Comparison of ENCODE assay signal across 1 cellular context in the genomic region with DNA sequence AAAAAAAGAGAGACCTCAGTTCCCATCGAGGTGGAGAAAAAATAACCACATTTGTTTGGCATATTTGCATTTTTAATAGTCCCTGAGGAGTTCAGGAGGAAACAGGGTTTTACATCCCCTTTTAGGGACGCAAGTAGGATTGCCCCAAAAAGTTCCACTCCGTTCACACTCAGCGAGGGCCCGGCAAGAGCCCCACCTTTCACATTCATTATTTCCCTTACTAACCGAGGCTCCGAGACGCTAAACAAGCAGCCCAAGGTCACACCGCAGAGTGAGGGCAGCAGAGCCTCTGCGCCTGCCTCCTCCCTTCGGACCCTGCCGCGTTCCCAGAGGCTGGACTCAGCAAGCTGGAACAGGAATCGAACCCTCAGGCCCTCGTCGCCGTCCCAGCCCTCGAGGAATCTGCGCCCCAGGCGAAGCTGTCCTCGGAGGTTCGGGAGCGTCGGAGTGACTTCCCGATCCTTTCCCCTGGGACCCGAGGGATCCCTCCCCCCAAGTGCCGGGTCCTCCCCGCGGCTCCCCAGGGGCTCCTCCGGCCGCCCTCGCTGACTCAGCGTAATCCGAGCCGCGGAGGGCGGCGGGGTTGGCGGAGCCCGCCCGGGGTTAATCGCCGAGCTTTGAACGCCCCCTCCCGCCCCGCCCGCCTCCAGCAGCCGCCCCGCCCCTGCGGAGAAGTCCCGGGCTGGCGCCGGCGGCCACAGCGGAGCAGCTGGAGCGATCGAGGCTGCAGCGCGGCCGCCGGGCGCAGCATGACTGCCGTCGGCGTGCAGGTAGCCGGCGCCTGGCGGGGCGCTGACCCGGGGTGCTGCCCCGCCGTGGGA.
A peak's percentile ranks its signal among the peaks of the same experiment; 100 is the strongest.
TF ChIP-seq lines count a peak whose summit lies in the region.

A gene with protein sequence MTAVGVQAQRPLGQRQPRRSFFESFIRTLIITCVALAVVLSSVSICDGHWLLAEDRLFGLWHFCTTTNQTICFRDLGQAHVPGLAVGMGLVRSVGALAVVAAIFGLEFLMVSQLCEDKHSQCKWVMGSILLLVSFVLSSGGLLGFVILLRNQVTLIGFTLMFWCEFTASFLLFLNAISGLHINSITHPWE (plus strand): TSS at position 700 of the 821 bp plus-strand sequence. CDS start 50 bp downstream, at position 750.

TF ChIP-seq in K562, 482 proteins besides CTCF, POLR2A, EP300 and RAD21 (continued from another document):
- TF ChIP-seq SIN3A (IDR thresholded peaks at IDR 0.05; ENCODE audit: borderline replicate concordance in 2 of 2, control insufficient read depth in 1 of 2, low read depth in 2 of 2, low read length in 2 of 2) = no peak
- TF ChIP-seq CHCHD3 (CRISPR knock-in tag; IDR thresholded peaks at IDR 0.05) = no peak
- TF ChIP-seq, protein P1, sequence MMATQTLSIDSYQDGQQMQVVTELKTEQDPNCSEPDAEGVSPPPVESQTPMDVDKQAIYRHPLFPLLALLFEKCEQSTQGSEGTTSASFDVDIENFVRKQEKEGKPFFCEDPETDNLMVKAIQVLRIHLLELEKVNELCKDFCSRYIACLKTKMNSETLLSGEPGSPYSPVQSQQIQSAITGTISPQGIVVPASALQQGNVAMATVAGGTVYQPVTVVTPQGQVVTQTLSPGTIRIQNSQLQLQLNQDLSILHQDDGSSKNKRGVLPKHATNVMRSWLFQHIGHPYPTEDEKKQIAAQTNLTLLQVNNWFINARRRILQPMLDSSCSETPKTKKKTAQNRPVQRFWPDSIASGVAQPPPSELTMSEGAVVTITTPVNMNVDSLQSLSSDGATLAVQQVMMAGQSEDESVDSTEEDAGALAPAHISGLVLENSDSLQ (IDR thresholded peaks at IDR 0.05) = 0 out of 2 replicates have a peak, but pooled peaks have one; percentile 16
- no peak for TF ChIP-seq YY1 (IDR thresholded peaks at IDR 0.05; ENCODE audit: borderline replicate concordance in 1 of 3, control insufficient read depth in 1 of 3, extremely low read depth in 1 of 3, insufficient read depth in 3 of 3, insufficient read length in 1 of 3, insufficient replicate concordance in 2 of 3, low read depth in 1 of 3, low read length in 2 of 3)
- TF ChIP-seq EP400 (IDR thresholded peaks at IDR 0.05) = peak; percentile 44; the same call in 1 of the 2 replicates
- no peak for TF ChIP-seq SMAD3 (CRISPR knock-in tag; conservative IDR thresholded peaks at IDR 0.05)
- TF ChIP-seq, protein P2, sequence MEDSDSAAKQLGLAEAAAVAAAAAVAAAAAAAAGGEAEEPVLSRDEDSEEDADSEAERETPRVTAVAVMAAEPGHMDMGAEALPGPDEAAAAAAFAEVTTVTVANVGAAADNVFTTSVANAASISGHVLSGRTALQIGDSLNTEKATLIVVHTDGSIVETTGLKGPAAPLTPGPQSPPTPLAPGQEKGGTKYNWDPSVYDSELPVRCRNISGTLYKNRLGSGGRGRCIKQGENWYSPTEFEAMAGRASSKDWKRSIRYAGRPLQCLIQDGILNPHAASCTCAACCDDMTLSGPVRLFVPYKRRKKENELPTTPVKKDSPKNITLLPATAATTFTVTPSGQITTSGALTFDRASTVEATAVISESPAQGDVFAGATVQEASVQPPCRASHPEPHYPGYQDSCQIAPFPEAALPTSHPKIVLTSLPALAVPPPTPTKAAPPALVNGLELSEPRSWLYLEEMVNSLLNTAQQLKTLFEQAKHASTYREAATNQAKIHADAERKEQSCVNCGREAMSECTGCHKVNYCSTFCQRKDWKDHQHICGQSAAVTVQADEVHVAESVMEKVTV (CRISPR knock-in tag; IDR thresholded peaks at IDR 0.05) = 0 out of 2 replicates have a peak, but pooled peaks have one; percentile 29
- TF ChIP-seq ZFX (CRISPR knock-in tag; IDR thresholded peaks at IDR 0.05) = peak; percentile 60
- peak; percentile 87 for TF ChIP-seq ESRRA (IDR thresholded peaks at IDR 0.05; ENCODE audit: borderline replicate concordance, low read depth)
- peak; percentile 54; the same call in 1 of the 2 replicates for TF ChIP-seq ZNF24 (IDR thresholded peaks at IDR 0.05)
- TF ChIP-seq, protein P3, sequence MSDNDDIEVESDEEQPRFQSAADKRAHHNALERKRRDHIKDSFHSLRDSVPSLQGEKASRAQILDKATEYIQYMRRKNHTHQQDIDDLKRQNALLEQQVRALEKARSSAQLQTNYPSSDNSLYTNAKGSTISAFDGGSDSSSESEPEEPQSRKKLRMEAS (CRISPR knock-in tag; IDR thresholded peaks at IDR 0.05) = peak; percentile 54; the same call in 1 of the 2 replicates
- no peak for TF ChIP-seq ZNF143 (CRISPR knock-in tag; IDR thresholded peaks at IDR 0.05)
- TF ChIP-seq FOXP1 (CRISPR knock-in tag; IDR thresholded peaks at IDR 0.05) = no peak
- TF ChIP-seq RFX1 (IDR thresholded peaks at IDR 0.05) = no peak
- TF ChIP-seq, protein P4, sequence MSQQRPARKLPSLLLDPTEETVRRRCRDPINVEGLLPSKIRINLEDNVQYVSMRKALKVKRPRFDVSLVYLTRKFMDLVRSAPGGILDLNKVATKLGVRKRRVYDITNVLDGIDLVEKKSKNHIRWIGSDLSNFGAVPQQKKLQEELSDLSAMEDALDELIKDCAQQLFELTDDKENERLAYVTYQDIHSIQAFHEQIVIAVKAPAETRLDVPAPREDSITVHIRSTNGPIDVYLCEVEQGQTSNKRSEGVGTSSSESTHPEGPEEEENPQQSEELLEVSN (IDR thresholded peaks at IDR 0.05; ENCODE audit: borderline replicate concordance in 1 of 2, extremely low read depth in 1 of 2, insufficient read depth in 1 of 2, insufficient read length in 1 of 2, low read depth in 1 of 2, low read length in 1 of 2, poor library complexity in 1 of 2, severe bottlenecking in 1 of 2) = peak; percentile 33 to 35
- no peak; the same call in 1 of the 2 replicates for TF ChIP-seq NFE2L1 (tag; IDR thresholded peaks at IDR 0.05; ENCODE audit: borderline replicate concordance, low read depth)
- TF ChIP-seq IRF2 (CRISPR knock-in tag; IDR thresholded peaks at IDR 0.05) = no peak
- peak; percentile 88 for TF ChIP-seq CCNT2 (IDR thresholded peaks at IDR 0.05; ENCODE audit: borderline replicate concordance, extremely low read depth, insufficient read length, low read depth, low read length)
- TF ChIP-seq, protein P5, sequence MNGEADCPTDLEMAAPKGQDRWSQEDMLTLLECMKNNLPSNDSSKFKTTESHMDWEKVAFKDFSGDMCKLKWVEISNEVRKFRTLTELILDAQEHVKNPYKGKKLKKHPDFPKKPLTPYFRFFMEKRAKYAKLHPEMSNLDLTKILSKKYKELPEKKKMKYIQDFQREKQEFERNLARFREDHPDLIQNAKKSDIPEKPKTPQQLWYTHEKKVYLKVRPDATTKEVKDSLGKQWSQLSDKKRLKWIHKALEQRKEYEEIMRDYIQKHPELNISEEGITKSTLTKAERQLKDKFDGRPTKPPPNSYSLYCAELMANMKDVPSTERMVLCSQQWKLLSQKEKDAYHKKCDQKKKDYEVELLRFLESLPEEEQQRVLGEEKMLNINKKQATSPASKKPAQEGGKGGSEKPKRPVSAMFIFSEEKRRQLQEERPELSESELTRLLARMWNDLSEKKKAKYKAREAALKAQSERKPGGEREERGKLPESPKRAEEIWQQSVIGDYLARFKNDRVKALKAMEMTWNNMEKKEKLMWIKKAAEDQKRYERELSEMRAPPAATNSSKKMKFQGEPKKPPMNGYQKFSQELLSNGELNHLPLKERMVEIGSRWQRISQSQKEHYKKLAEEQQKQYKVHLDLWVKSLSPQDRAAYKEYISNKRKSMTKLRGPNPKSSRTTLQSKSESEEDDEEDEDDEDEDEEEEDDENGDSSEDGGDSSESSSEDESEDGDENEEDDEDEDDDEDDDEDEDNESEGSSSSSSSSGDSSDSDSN (IDR thresholded peaks at IDR 0.05; ENCODE audit: borderline replicate concordance in 1 of 2, low read depth in 2 of 2, low read length in 2 of 2) = peak in 1 of 2 experiments; percentile 47; a peak in 2 of 4 replicates
- TF ChIP-seq PHF21A (IDR thresholded peaks at IDR 0.05; ENCODE audit: borderline replicate concordance, low read depth) = peak; percentile 17; the same call in 1 of the 2 replicates
- TF ChIP-seq SMARCA5 (IDR thresholded peaks at IDR 0.05) = peak; percentile 82; the same call in 1 of the 2 replicates
- 0 out of 2 replicates have a peak, but pooled peaks have one; percentile 21 for TF ChIP-seq CREM (IDR thresholded peaks at IDR 0.05; ENCODE audit: low read depth)
- peak; percentile 75 for TF ChIP-seq DPF2 (IDR thresholded peaks at IDR 0.05)
- peak; percentile 96 for TF ChIP-seq MAFK (IDR thresholded peaks at IDR 0.05; ENCODE audit: low read length)
- peak; percentile 91 for TF ChIP-seq NFE2 (IDR thresholded peaks at IDR 0.05; ENCODE audit: low read depth)
- TF ChIP-seq TEAD1 (CRISPR knock-in tag; IDR thresholded peaks at IDR 0.05) = 0 out of 4 replicates have a peak, but pooled peaks of 1 of the 2 experiments have one; percentile 20
